In the genomic region with DNA sequence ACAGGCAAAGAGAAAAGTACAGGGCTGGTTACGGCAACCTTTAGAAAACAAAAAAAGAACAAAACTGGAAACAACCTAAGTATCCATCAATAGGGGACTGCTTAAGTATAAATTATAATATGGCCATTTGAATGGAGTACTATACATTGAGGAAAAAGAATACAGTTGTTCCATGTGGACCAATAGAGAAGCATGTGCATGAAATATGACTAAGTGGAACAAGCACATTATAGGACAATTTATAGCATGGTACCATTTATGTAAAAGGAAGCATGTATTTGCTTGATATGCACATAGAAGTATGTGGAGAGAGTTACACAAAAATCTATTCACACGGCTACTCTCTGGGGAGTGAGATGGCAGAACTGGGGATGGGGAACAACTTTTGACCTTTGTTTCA, we compare ENCODE assay signal across 30 cellular contexts. TPM values are rescaled to one million over a fixed set of nuclear protein-coding genes. Genes with fewer than 3 reads are reported as not detected.
"Had no signal": no experiment of that assay in that cellular context is flagged by ENCODE, and none has a peak within 500 bp of the region (broad histone marks: within the 10 kb centered on the region; RNA-seq: fewer than 3 reads in every experiment).

No MANE protein-coding gene starts in this region.

- H3K9me3 ChIP-seq: colonic mucosa, esophagus muscularis mucosa, esophagus squamous epithelium, gastrocnemius medialis, gastroesophageal sphincter, heart left ventricle, heart right ventricle had no signal

- H3K9me3 Mint-ChIP-seq: dendritic cell treated with granulocyte-macrophage colony-stimulating factor and Interleukin-4, amounts not matched to agents 40 ng/mL and 50 ng/mL, for 4 days; effector memory CD8-positive, alpha-beta T cell; endodermal cell had no signal

- H3K27ac ChIP-seq: colonic mucosa, coronary artery, dorsolateral prefrontal cortex, epithelial cell of prostate, esophagus muscularis mucosa, esophagus squamous epithelium, foreskin keratinocyte, gastrocnemius medialis, gastroesophageal sphincter, heart left ventricle, heart right ventricle had no signal

- H3K27ac Mint-ChIP-seq: dendritic cell treated with granulocyte-macrophage colony-stimulating factor and Interleukin-4, amounts not matched to agents 40 ng/mL and 50 ng/mL, for 4 days; effector memory CD8-positive, alpha-beta T cell; endodermal cell had no signal

- FAIRE-seq: colon, endometrium, endothelial cell of umbilical vein, frontal cortex had no signal

- H3K4me3 ChIP-seq: colonic mucosa, coronary artery, dorsolateral prefrontal cortex, esophagus muscularis mucosa, esophagus squamous epithelium, gastrocnemius medialis, gastroesophageal sphincter, heart left ventricle, heart right ventricle had no signal

- H3K36me3 ChIP-seq: colonic mucosa, esophagus muscularis mucosa, esophagus squamous epithelium, gastrocnemius medialis, gastroesophageal sphincter, heart left ventricle, heart right ventricle had no signal

- H3K4me1 Mint-ChIP-seq: endodermal cell had no signal

- H3K27me3 ChIP-seq: colonic mucosa, gastrocnemius medialis had no signal

- H3K4me1 ChIP-seq: colonic mucosa, esophagus muscularis mucosa, esophagus squamous epithelium, foreskin keratinocyte, gastrocnemius medialis, gastroesophageal sphincter, heart left ventricle, heart right ventricle had no signal

- ATAC-seq: effector memory CD8-positive, alpha-beta T cell; esophagus mucosa; foreskin keratinocyte; gastrocnemius medialis; gastroesophageal sphincter; heart right ventricle had no signal

- DNase-seq: colonic mucosa; cortex of kidney; dermis blood vessel endothelial cell; effector CD4-positive, alpha-beta T cell; effector CD8-positive, alpha-beta T cell; effector memory CD4-positive, alpha-beta T cell; effector memory CD8-positive, alpha-beta T cell; endodermal cell; erythroblast; esophagus squamous epithelium; foreskin fibroblast; foreskin keratinocyte; foreskin melanocyte; gastrocnemius medialis; glutamatergic neuron; head of caudate nucleus; heart left ventricle; heart right ventricle had no signal

- H3K4me3 Mint-ChIP-seq: dendritic cell treated with granulocyte-macrophage colony-stimulating factor and Interleukin-4, amounts not matched to agents 40 ng/mL and 50 ng/mL, for 4 days; effector memory CD8-positive, alpha-beta T cell; endodermal cell had no signal

RNA-seq across cellular contexts. Expression of gene FAM222A, which starts 49.2 kb away (rescaled TPM):
- total RNA-seq: fibroblast of lung had no signal
